In genomic region chr19:9621156-9622037, GRCh38 we compare ENCODE assay signal across 8 cellular contexts. TPM values are rescaled to one million over a fixed set of nuclear protein-coding genes. Genes with fewer than 3 reads are reported as not detected.
A peak's percentile ranks its signal among the peaks of the same experiment; 100 is the strongest.
DNase-seq lines count a peak whose midpoint lies in the region; ATAC-seq and TF ChIP-seq lines count a peak whose summit lies in the region.

ZNF561 (minus strand) TSS chr19:9621232; CDS start chr19:9619456, 1,776 bp downstream.

- H3K9me3 ChIP-seq in KOPT-K1 (ENCODE audit: insufficient read depth, low read length, poor library complexity, severe bottlenecking) = no peaks in the 10 kb centered on the region

- TF ChIP-seq CTCF in Calu3 (IDR thresholded peaks at IDR 0.05; ENCODE audit: unreplicated experiment) = no peak

- H3K27me3 Mint-ChIP-seq in Calu3 (ENCODE audit: unreplicated experiment) (no peaks in the 10 kb centered on the region), naive B cell (peaks cover 0 to 5% (median 0%) of the 10 kb centered on the region in 3 donors)

- H3K9me3 Mint-ChIP-seq in Calu3 (ENCODE audit: low read depth, unreplicated experiment) (no peaks in the 10 kb centered on the region), naive B cell (peaks cover 0 to 11% (median 4%) of the 10 kb centered on the region in 7 donors)
- no peaks in the 10 kb centered on the region for H3K9me3 Mint-ChIP-seq in stimulated activated effector memory CD8-positive, alpha-beta T cell treated with anti-CD3 and anti-CD28 coated beads, Interleukin-12 subunit alpha, Interleukin-12 subunit beta, amount 100 ng/mL, for 72 hours

- peak within 1 kb of the TSS; percentile 93 for H3K27ac ChIP-seq in KOPT-K1 (ENCODE audit: low read depth, low read length, poor library complexity, severe bottlenecking)

- intact Hi-C loops in Calu3 (cut with micrococcal nuclease; ENCODE audit: unreplicated experiment) = loop anchor here (5.0 kb wide), 1 partner anchor 34 kb away; no protein-coding TSS in a partner anchor

- peaks cover 52% of the 10 kb centered on the region for H3K36me3 Mint-ChIP-seq in Calu3 (ENCODE audit: insufficient read depth, unreplicated experiment)
- H3K36me3 Mint-ChIP-seq in naive B cell = peaks cover 0 to 13% of the 10 kb centered on the region in 2 donors
- peaks cover 42% of the 10 kb centered on the region for H3K36me3 Mint-ChIP-seq in stimulated activated effector memory CD8-positive, alpha-beta T cell treated with anti-CD3 and anti-CD28 coated beads, Interleukin-12 subunit alpha, Interleukin-12 subunit beta, amount 100 ng/mL, for 72 hours

- H3K36me3 ChIP-seq in KOPT-K1 (ENCODE audit: insufficient read depth, low read length) = peaks cover 24% of the 10 kb centered on the region

- CTCF ChIA-PET in Calu3 (lab: Charles Lee) = no interaction called here

- BruUV-seq in Calu3 (replicated peaks; lab: Mats Ljungman, UMichigan) = TSS peak; percentile 96

- peak; percentile 75 for ATAC-seq in GM21576 (IDR thresholded peaks at IDR 0.05; ENCODE audit: unreplicated experiment)
- peak; percentile 92 to 93 for ATAC-seq in naive B cell (ENCODE audit: low read depth in 2 of 2)
- peak; percentile 96 for ATAC-seq in stimulated activated effector memory CD8-positive, alpha-beta T cell treated with anti-CD3 and anti-CD28 coated beads, Interleukin-12 subunit alpha, Interleukin-12 subunit beta, amount 100 ng/mL, for 72 hours

- peaks cover 14% of the 10 kb centered on the region for H3K4me1 Mint-ChIP-seq in Calu3 (ENCODE audit: low read depth, unreplicated experiment)
- H3K4me1 Mint-ChIP-seq in naive B cell = peaks cover 22 to 33% (median 25%) of the 10 kb centered on the region in 3 donors
- peaks cover 24% of the 10 kb centered on the region for H3K4me1 Mint-ChIP-seq in stimulated activated effector memory CD8-positive, alpha-beta T cell treated with anti-CD3 and anti-CD28 coated beads, Interleukin-12 subunit alpha, Interleukin-12 subunit beta, amount 100 ng/mL, for 72 hours

- DNase-seq in Calu3 (peak; percentile 73), RKO (ENCODE audit: low spot score) (peak; percentile 87), activated T-helper 1 cell treated with Interleukin-2 at 50 U/mL for 16 hours (ENCODE audit: low read depth) (peak; percentile 78), fibroblast of gingiva (ENCODE audit: low read depth) (peak; percentile 87), naive B cell (peak; percentile 86)
- DNase-seq in stimulated activated effector memory CD8-positive, alpha-beta T cell treated with anti-CD3 and anti-CD28 coated beads, Interleukin-12 subunit alpha, Interleukin-12 subunit beta, amount 100 ng/mL, for 72 hours (ENCODE audit: low spot score in 2 of 2) = peak; percentile 77 to 95

- H3K4me3 Mint-ChIP-seq in Calu3 (ENCODE audit: low read depth, unreplicated experiment) (peak within 1 kb of the TSS; percentile 91), naive B cell (peak within 1 kb of the TSS; percentile 95 to 100 (median 99))
- peak within 1 kb of the TSS; percentile 99 for H3K4me3 Mint-ChIP-seq in stimulated activated effector memory CD8-positive, alpha-beta T cell treated with anti-CD3 and anti-CD28 coated beads, Interleukin-12 subunit alpha, Interleukin-12 subunit beta, amount 100 ng/mL, for 72 hours

- H3K27ac Mint-ChIP-seq in Calu3 (ENCODE audit: unreplicated experiment) (peak within 1 kb of the TSS; percentile 100), naive B cell (peak within 1 kb of the TSS; percentile 99 to 100 (median 100))
- peak within 1 kb of the TSS; percentile 100 for H3K27ac Mint-ChIP-seq in stimulated activated effector memory CD8-positive, alpha-beta T cell treated with anti-CD3 and anti-CD28 coated beads, Interleukin-12 subunit alpha, Interleukin-12 subunit beta, amount 100 ng/mL, for 72 hours

RNA-seq across cellular contexts. Expression of gene ZNF561, which starts in this region (rescaled TPM):
- total RNA-seq in Calu3 (2022) = 26.0 and 27.3 TPM in 2 replicates
- 10 to 100 TPM in 5 of 6 donors, 1 to 10 TPM in 1; 8.7 to 28.2 (median 13.1) TPM for polyA plus RNA-seq in naive B cell (ENCODE audit: low read depth in 6 of 6)

Comparison
In these comparisons a context has a peak if more than half of its experiments do, and no peak if none do; other contexts are left out.
1. Peak in every context shown above with its lines: DNase-seq, ATAC-seq and H3K27ac ChIP-seq.